Comparison of ENCODE assay signal across 8 cellular contexts in genomic region chr19:35715355-35715809, GRCh38. TPM values are rescaled to one million over a fixed set of nuclear protein-coding genes. Genes with fewer than 3 reads are reported as not detected.
DNase-seq lines count a peak whose midpoint lies in the region; ATAC-seq and TF ChIP-seq lines count a peak whose summit lies in the region.
"Had no signal": no experiment of that assay in that cellular context is flagged by ENCODE, and none has a peak within 500 bp of the region (broad histone marks: within the 10 kb centered on the region; RNA-seq: fewer than 3 reads in every experiment).

No MANE protein-coding gene starts in this region.

- H3K4me3 ChIP-seq in GM06990 (replicated peaks; ENCODE audit: low read depth, low read length) (peak overlapping the region; percentile 85), Loucy (ENCODE audit: low read length, poor library complexity, severe bottlenecking) (peak overlapping the region; percentile 81), ectodermal cell (ENCODE audit: insufficient read depth, low read depth, low read length) (peak overlapping the region; percentile 66), gastrocnemius medialis (peak overlapping the region in 3 of 4 donors; percentile 94 to 99 (median 97))

- no peak for ATAC-seq in gastrocnemius medialis
- no peak for ATAC-seq in HG02588 (IDR thresholded peaks at IDR 0.05; ENCODE audit: unreplicated experiment)
- no peak for ATAC-seq in left lobe of liver

- no peak overlapping the region for H2AFZ ChIP-seq in Loucy (ENCODE audit: low read length)

- no peaks in the 10 kb centered on the region for H3K9me3 ChIP-seq in Loucy (ENCODE audit: insufficient read depth, low read depth, low read length)
- no peaks in the 10 kb centered on the region for H3K9me3 ChIP-seq in ectodermal cell (ENCODE audit: control insufficient read depth, low read length)
- H3K9me3 ChIP-seq in gastrocnemius medialis, result no peaks in the 10 kb centered on the region

- H4K20me1 ChIP-seq in Loucy (ENCODE audit: insufficient read depth, low read length, poor library complexity, severe bottlenecking), result peaks cover 22% of the 10 kb centered on the region

- peak overlapping the region; percentile 84 for H3K4me2 ChIP-seq in Loucy (ENCODE audit: low read depth, low read length, poor library complexity, severe bottlenecking)

- no peaks in the 10 kb centered on the region for H3K27me3 ChIP-seq in GM06990 (replicated peaks; ENCODE audit: control insufficient read depth, insufficient read depth, low read length)
- no peaks in the 10 kb centered on the region for H3K27me3 ChIP-seq in Loucy (ENCODE audit: insufficient read depth, low read length, poor library complexity, severe bottlenecking)
- H3K27me3 ChIP-seq in ectodermal cell (ENCODE audit: control insufficient read depth, insufficient read depth, low read length, poor library complexity, severe bottlenecking), result peaks cover 29% of the 10 kb centered on the region
- no peaks in the 10 kb centered on the region for H3K27me3 ChIP-seq in gastrocnemius medialis

- 77 to 80% methylated on average over 7 of the region's 7 CpGs for WGBS in ectodermal cell, 2 experiments

- H3K36me3 ChIP-seq in GM06990 (ENCODE audit: control insufficient read depth, insufficient read depth, low read length) (peaks cover 8% of the 10 kb centered on the region), Loucy (ENCODE audit: insufficient read depth, low read length) (no peaks in the 10 kb centered on the region), ectodermal cell (ENCODE audit: control insufficient read depth, insufficient read depth, low read length) (peaks cover 6% of the 10 kb centered on the region), gastrocnemius medialis (peaks cover 0 to 6% of the 10 kb centered on the region in 2 donors)

- H3K9me2 ChIP-seq in Loucy (replicated peaks; ENCODE audit: low read depth, low read length), result no peaks in the 10 kb centered on the region

- TF ChIP-seq CTCF in GM06990 (IDR thresholded peaks at IDR 0.05; ENCODE audit: insufficient read depth, low read length, poor library complexity, severe bottlenecking) (no peak), Loucy (conservative IDR thresholded peaks at IDR 0.05; ENCODE audit: low read length) (no peak), gastrocnemius medialis (IDR thresholded peaks at IDR 0.05 in 4 of 5, conservative IDR thresholded peaks at IDR 0.05 in 1 of 5) (no peak)

- in situ Hi-C loops in gastrocnemius medialis (cut with MboI; ENCODE audit: low sequenced_read_pairs in 4 of 4), result loop anchor here in 3 of 4 donors (10.0 to 25.0 kb wide), 3 partner anchors 171 to 219 kb away; partner anchors contain the start of genes TMEM147 (in 2 of the 3), GAPDHS (in 1 of the 3), LRFN3 (in 1 of the 3) and SBSN (in 1 of the 3)

- DNase-seq in GM06990 (ENCODE audit: extremely low read depth, insufficient read length) (no peak), gastrocnemius medialis (no peak), left lobe of liver (ENCODE audit: low spot score) (no peak), NCI-H524 treated with DMSO at 0.1 percent for 48 hours (lab: John Stamatoyannopoulos, UW) (no peak)

- H3F3A ChIP-seq in Loucy (ENCODE audit: low read depth), result no peaks in the 10 kb centered on the region

- intact Hi-C loops in gastrocnemius medialis (cut with DNase I; ENCODE audit: low total_unique reads), result no loop called here

- TF ChIP-seq POLR2A in gastrocnemius medialis (IDR thresholded peaks at IDR 0.05), result no peak

- peak overlapping the region; percentile 79 for H3K9ac ChIP-seq in Loucy (ENCODE audit: low read depth, low read length, poor library complexity, severe bottlenecking)

- H3K4me1 ChIP-seq in Loucy (ENCODE audit: insufficient read depth, low read length, poor library complexity, severe bottlenecking) (peaks cover 27% of the 10 kb centered on the region), ectodermal cell (ENCODE audit: control insufficient read depth, insufficient read depth, low read length) (peaks cover 27% of the 10 kb centered on the region), gastrocnemius medialis (peaks cover 21 to 25% of the 10 kb centered on the region in 2 donors)

- no peak overlapping the region for H3K27ac ChIP-seq in ectodermal cell (ENCODE audit: insufficient read depth, low read depth, low read length, poor library complexity, severe bottlenecking)
- peak overlapping the region in 3 of 4 donors; percentile 84 to 94 (median 89) for H3K27ac ChIP-seq in gastrocnemius medialis

- H3K79me2 ChIP-seq in Loucy (ENCODE audit: insufficient read depth, low read length), result peaks cover 32% of the 10 kb centered on the region

RNA-seq across cellular contexts. Expression of gene KMT2B, which starts 2.4 kb away (rescaled TPM):
- 33.4 TPM for polyA plus RNA-seq in ectodermal cell (2013, experiment 1 of 4)
- 33.6 TPM for polyA plus RNA-seq in ectodermal cell (2013, experiment 2 of 4)
- polyA plus RNA-seq in ectodermal cell (2013, experiment 3 of 4), result 28.7 TPM
- 36.1 TPM for polyA plus RNA-seq in ectodermal cell (2013, experiment 4 of 4)
- total RNA-seq in gastrocnemius medialis (10 to 100 TPM in 3 of 4 donors, 1 to 10 TPM in 1; 9.3 to 39.0 (median 16.8) TPM), left lobe of liver (23.0 TPM)

RNA-seq across cellular contexts. Expression of gene ZBTB32, which starts 11.0 kb away (rescaled TPM):
- not detected for polyA plus RNA-seq in ectodermal cell (2013, experiment 1 of 4)
- not detected for polyA plus RNA-seq in ectodermal cell (2013, experiment 2 of 4)
- not detected for polyA plus RNA-seq in ectodermal cell (2013, experiment 3 of 4)
- polyA plus RNA-seq in ectodermal cell (2013, experiment 4 of 4), result not detected
- total RNA-seq in gastrocnemius medialis (not detected), left lobe of liver (0.10 TPM)
- total RNA-seq: bronchial epithelial cell had no signal

RNA-seq across cellular contexts. Expression of gene IGFLR1, which starts 26.9 kb away (rescaled TPM):
- 9.1 TPM for polyA plus RNA-seq in ectodermal cell (2013, experiment 1 of 4)
- 5.3 TPM for polyA plus RNA-seq in ectodermal cell (2013, experiment 2 of 4)
- 4.6 TPM for polyA plus RNA-seq in ectodermal cell (2013, experiment 3 of 4)
- polyA plus RNA-seq in ectodermal cell (2013, experiment 4 of 4), result 5.0 TPM
- total RNA-seq in gastrocnemius medialis (10 to 100 TPM in 1 of 4 donors, 1 to 10 TPM in 3; 2.0 to 14.1 (median 3.0) TPM), left lobe of liver (30.8 TPM)

RNA-seq across cellular contexts. Expression of gene U2AF1L4, which starts 29.8 kb away (rescaled TPM):
- polyA plus RNA-seq in ectodermal cell (2013, experiment 1 of 4), result 24.4 TPM
- polyA plus RNA-seq in ectodermal cell (2013, experiment 2 of 4), result 19.5 TPM
- 19.1 TPM for polyA plus RNA-seq in ectodermal cell (2013, experiment 3 of 4)
- 17.3 TPM for polyA plus RNA-seq in ectodermal cell (2013, experiment 4 of 4)
- 10 to 100 TPM in 2 of 4 donors, 1 to 10 TPM in 2; 5.1 to 22.9 (median 13.4) TPM for total RNA-seq in gastrocnemius medialis
- 15.1 TPM for total RNA-seq in left lobe of liver

RNA-seq across cellular contexts. Expression of gene PSENEN, which starts 30.1 kb away (rescaled TPM):
- 60.4 TPM for polyA plus RNA-seq in ectodermal cell (2013, experiment 1 of 4)
- 61.2 TPM for polyA plus RNA-seq in ectodermal cell (2013, experiment 2 of 4)
- 56.4 TPM for polyA plus RNA-seq in ectodermal cell (2013, experiment 3 of 4)
- polyA plus RNA-seq in ectodermal cell (2013, experiment 4 of 4), result 56.6 TPM
- total RNA-seq in gastrocnemius medialis, result 10 to 100 TPM; 22.2 to 45.8 (median 38.3) TPM
- total RNA-seq in left lobe of liver, result 31.7 TPM
